14 cellular contexts compared by ENCODE assay signal in genomic region chr12:79844693-79845092, GRCh38.
DNase-seq lines count a peak whose midpoint lies in the region; ATAC-seq, FAIRE-seq and TF ChIP-seq lines count a peak whose summit lies in the region.
"Had no signal": no experiment of that assay in that cellular context is flagged by ENCODE, and none has a peak within 500 bp of the region (broad histone marks: within the 10 kb centered on the region; RNA-seq: fewer than 3 reads in every experiment).

No MANE protein-coding gene starts in this region.

- peaks cover 89% of the 10 kb centered on the region for H3K79me2 ChIP-seq in astrocyte (ENCODE audit: insufficient read depth, low read length)

- TF ChIP-seq CTCF in astrocyte (IDR thresholded peaks at IDR 0.05; ENCODE audit: insufficient read depth, low read depth, low read length), result no peak
- no peak for TF ChIP-seq CTCF in lower lobe of right lung (IDR thresholded peaks at IDR 0.05)
- no peak for TF ChIP-seq CTCF in transverse colon (IDR thresholded peaks at IDR 0.05)

- H3K4me1 Mint-ChIP-seq in astrocyte (ENCODE audit: low read depth, unreplicated experiment), result peaks cover 31% of the 10 kb centered on the region

- peaks cover 64% of the 10 kb centered on the region for H4K20me1 ChIP-seq in astrocyte (ENCODE audit: insufficient read depth, low read length)

- H3K27ac Mint-ChIP-seq in astrocyte (ENCODE audit: unreplicated experiment), result peak overlapping the region; percentile 59

- in situ Hi-C loops in transverse colon (cut with MboI; ENCODE audit: low pct_ligation_motif_present in 1 of 4, low pct_unique_long_range_greater_than_20kb in 1 of 4, low sequenced_read_pairs in 3 of 4), result no loop called here

- H3K9ac ChIP-seq in astrocyte (ENCODE audit: low read length), result no peak overlapping the region

- H3K36me3 ChIP-seq in astrocyte (ENCODE audit: insufficient read depth, low read length) (peaks cover 9% of the 10 kb centered on the region), lower lobe of right lung (peaks cover 18% of the 10 kb centered on the region), transverse colon (peaks cover 0 to 15% (median 0%) of the 10 kb centered on the region in 4 donors)
- H3K36me3 ChIP-seq: prostate gland had no signal

- no peaks in the 10 kb centered on the region for H3K27me3 Mint-ChIP-seq in astrocyte (ENCODE audit: low read depth, unreplicated experiment)

- H3K4me3 Mint-ChIP-seq in astrocyte (ENCODE audit: unreplicated experiment), result peak overlapping the region; percentile 1

- FAIRE-seq in astrocyte (lab: Jason Lieb, UNC), result peak; percentile 93

- H3K4me1 ChIP-seq in astrocyte (ENCODE audit: insufficient read depth, low read length) (peaks cover 13% of the 10 kb centered on the region), lower lobe of right lung (peaks cover 37% of the 10 kb centered on the region), transverse colon (peaks cover 0 to 33% (median 12%) of the 10 kb centered on the region in 4 donors)
- H3K4me1 ChIP-seq: prostate gland had no signal

- ATAC-seq in lower lobe of right lung, result no peak

- H2AFZ ChIP-seq in astrocyte (ENCODE audit: low read depth, low read length), result no peak overlapping the region

- H3K36me3 Mint-ChIP-seq in astrocyte (ENCODE audit: low read depth, unreplicated experiment), result peaks cover 5% of the 10 kb centered on the region

- no peaks in the 10 kb centered on the region for H3K9me3 Mint-ChIP-seq in astrocyte (ENCODE audit: unreplicated experiment)

- no peak for TF ChIP-seq EP300 in transverse colon (IDR thresholded peaks at IDR 0.05; ENCODE audit: low read depth)

- intact Hi-C loops in lower lobe of right lung (cut with DNase I) (no loop called here), transverse colon (cut with DNase I; ENCODE audit: low total_unique reads) (no loop called here)

- H3K4me2 ChIP-seq in astrocyte (ENCODE audit: low read length), result peak overlapping the region; percentile 26

- no peak for TF ChIP-seq POLR2A in transverse colon (IDR thresholded peaks at IDR 0.05)

- no peaks in the 10 kb centered on the region for H3K9me3 ChIP-seq in astrocyte (ENCODE audit: insufficient read depth, low read depth, low read length)
- H3K9me3 ChIP-seq in lower lobe of right lung, result no peaks in the 10 kb centered on the region
- no peaks in the 10 kb centered on the region for H3K9me3 ChIP-seq in transverse colon
- H3K9me3 ChIP-seq: prostate gland had no signal

- H3K4me3 ChIP-seq in astrocyte (ENCODE audit: insufficient read depth, low read depth, low read length) (no peak overlapping the region), lower lobe of right lung (no peak overlapping the region), transverse colon (no peak overlapping the region)
- H3K4me3 ChIP-seq: prostate gland had no signal

- DNase-seq in AG08396 (ENCODE audit: low spot score) (peak; percentile 19), HK-2 (ENCODE audit: unreplicated experiment) (peak; percentile 28), astrocyte (ENCODE audit: low read depth) (peak; percentile 93), iPS-NIHi11 (ENCODE audit: low spot score) (peak; percentile 14), SKM-1 treated with dmso at 0.1 percent for 144 hours (lab: John Stamatoyannopoulos, UW; ENCODE audit: unreplicated experiment) (no peak), lower lobe of right lung (no peak), transverse colon (no peak), COR-L47 (lab: John Stamatoyannopoulos, UW) (no peak)
- DNase-seq: amygdala, DMS 273 treated with DMSO at 0.1 percent for 48 hours, hippocampal formation, Kasumi-1, NCI-H82 had no signal

- H3K27ac ChIP-seq in astrocyte (ENCODE audit: low read depth, low read length) (peak overlapping the region; percentile 28), lower lobe of right lung (no peak overlapping the region), transverse colon (no peak overlapping the region)
- H3K27ac ChIP-seq: prostate gland had no signal

- no peaks in the 10 kb centered on the region for H3K27me3 ChIP-seq in astrocyte (ENCODE audit: insufficient read depth, low read length)
- H3K27me3 ChIP-seq in lower lobe of right lung (ENCODE audit: low read depth), result no peaks in the 10 kb centered on the region
- no peaks in the 10 kb centered on the region for H3K27me3 ChIP-seq in transverse colon

Comparison
In these comparisons a context has a peak if more than half of its experiments do, and no peak if none do; other contexts are left out.
1. DNase-seq: peak in AG08396 (single experiment), HK-2 (single experiment), astrocyte (single experiment) and iPS-NIHi11 (single experiment); none in SKM-1 treated with dmso at 0.1 percent for 144 hours (single experiment), lower lobe of right lung (single experiment), transverse colon (single experiment) and COR-L47 (single experiment).